Comparison of ENCODE assay signal across 1 cellular context in the genomic region with DNA sequence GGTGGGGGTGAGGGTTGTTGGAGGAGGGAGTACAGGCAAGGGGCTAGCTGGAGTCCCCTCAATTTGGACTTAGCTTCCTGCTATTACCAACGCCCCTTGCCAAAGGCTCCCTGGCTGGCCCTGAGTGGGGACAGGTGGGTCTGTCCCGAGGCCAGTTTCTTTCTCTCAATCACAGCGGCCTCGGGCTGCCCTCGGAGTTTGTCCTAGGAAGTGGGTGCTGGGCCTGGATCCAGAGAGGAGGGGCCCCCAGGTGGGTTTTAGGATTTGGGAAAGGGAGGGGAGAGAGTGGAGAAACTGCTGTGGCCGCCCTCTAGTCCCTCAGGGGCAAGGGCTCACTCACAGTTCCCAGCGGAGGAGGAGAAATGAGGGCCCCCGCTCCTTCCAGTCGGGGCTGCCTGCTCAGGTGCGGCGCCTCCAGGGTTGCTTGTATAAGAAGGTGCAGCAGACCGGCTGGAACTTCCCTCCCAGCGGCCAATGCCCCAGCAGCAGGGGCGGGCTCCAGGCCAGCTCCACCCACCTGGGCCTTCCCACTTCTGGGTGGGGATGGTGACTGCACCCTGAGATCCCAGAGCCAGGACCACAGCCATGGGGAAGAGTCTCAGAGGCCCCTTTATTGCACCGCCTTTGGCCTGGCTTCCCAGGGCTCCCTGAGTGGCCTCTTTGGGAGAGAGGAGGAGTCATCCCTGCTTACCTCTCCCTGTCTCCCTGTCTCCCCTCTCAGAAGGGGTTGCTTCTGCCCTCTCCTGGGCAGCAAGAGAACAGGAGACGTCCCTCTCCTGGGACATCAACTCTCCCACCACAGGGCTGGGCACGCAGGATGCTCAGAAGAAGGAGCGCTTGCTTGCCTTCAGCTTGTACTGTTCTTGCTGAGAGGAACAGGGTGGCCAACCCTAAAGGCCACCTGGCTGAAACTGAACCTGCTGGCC.
A peak's percentile ranks its signal among the peaks of the same experiment; 100 is the strongest.
TF ChIP-seq lines count a peak whose summit lies in the region.

No MANE protein-coding gene starts in this region.

TF ChIP-seq in HepG2, 621 proteins besides CTCF, POLR2A, EP300 and RAD21 (continued from another document and continues in another):
- TF ChIP-seq, protein P1, sequence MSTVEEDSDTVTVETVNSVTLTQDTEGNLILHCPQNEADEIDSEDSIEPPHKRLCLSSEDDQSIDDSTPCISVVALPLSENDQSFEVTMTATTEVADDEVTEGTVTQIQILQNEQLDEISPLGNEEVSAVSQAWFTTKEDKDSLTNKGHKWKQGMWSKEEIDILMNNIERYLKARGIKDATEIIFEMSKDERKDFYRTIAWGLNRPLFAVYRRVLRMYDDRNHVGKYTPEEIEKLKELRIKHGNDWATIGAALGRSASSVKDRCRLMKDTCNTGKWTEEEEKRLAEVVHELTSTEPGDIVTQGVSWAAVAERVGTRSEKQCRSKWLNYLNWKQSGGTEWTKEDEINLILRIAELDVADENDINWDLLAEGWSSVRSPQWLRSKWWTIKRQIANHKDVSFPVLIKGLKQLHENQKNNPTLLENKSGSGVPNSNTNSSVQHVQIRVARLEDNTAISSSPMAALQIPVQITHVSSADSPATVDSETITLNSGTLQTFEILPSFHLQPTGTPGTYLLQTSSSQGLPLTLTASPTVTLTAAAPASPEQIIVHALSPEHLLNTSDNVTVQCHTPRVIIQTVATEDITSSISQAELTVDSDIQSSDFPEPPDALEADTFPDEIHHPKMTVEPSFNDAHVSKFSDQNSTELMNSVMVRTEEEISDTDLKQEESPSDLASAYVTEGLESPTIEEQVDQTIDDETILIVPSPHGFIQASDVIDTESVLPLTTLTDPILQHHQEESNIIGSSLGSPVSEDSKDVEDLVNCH (CRISPR knock-in tag; IDR thresholded peaks at IDR 0.05) = no peak
- TF ChIP-seq REL (CRISPR knock-in tag; conservative IDR thresholded peaks at IDR 0.05) (no peak), PAWR (CRISPR knock-in tag; IDR thresholded peaks at IDR 0.05; ENCODE audit: borderline replicate concordance) (no peak), ZNF879 (CRISPR knock-in tag; IDR thresholded peaks at IDR 0.05) (no peak), ZNF543 (CRISPR knock-in tag; IDR thresholded peaks at IDR 0.05) (no peak), KMT2B (CRISPR knock-in tag; IDR thresholded peaks at IDR 0.05) (no peak; the same call in 1 of the 2 replicates), TCF12 (IDR thresholded peaks at IDR 0.05) (no peak), TCF12 (CRISPR knock-in tag; IDR thresholded peaks at IDR 0.05) (no peak; the same call in 1 of the 2 replicates), MBD4 (IDR thresholded peaks at IDR 0.05; ENCODE audit: borderline replicate concordance, low read length) (no peak), POLR2G (IDR thresholded peaks at IDR 0.05; ENCODE audit: low read depth, low read length) (peak; percentile 93), TRIM24 (CRISPR knock-in tag; IDR thresholded peaks at IDR 0.05) (no peak), TCF7 (IDR thresholded peaks at IDR 0.05; ENCODE audit: low read depth) (no peak), ZMAT3 (CRISPR knock-in tag; conservative IDR thresholded peaks at IDR 0.05) (0 out of 2 replicates have a peak, but pooled peaks have one; percentile 38), SOX5 (CRISPR knock-in tag; IDR thresholded peaks at IDR 0.05; ENCODE audit: borderline replicate concordance) (peak; percentile 39; the same call in 1 of the 2 replicates), SMARCE1 (IDR thresholded peaks at IDR 0.05; ENCODE audit: borderline replicate concordance) (no peak), LCORL (IDR thresholded peaks at IDR 0.05) (no peak; the same call in 1 of the 2 replicates), LCORL (CRISPR knock-in tag; IDR thresholded peaks at IDR 0.05) (peak; percentile 71; the same call in 1 of the 2 replicates), KLF13 (CRISPR knock-in tag; IDR thresholded peaks at IDR 0.05) (no peak), ZNF614 (CRISPR knock-in tag; IDR thresholded peaks at IDR 0.05; ENCODE audit: borderline replicate concordance) (no peak), TEAD2 (CRISPR knock-in tag; IDR thresholded peaks at IDR 0.05) (no peak), NR2F6 (IDR thresholded peaks at IDR 0.05) (no peak), NR2F6 (CRISPR knock-in tag; IDR thresholded peaks at IDR 0.05) (no peak), SP2 (CRISPR knock-in tag; IDR thresholded peaks at IDR 0.05) (peak; percentile 65; the same call in 1 of the 2 replicates), AGO1 (IDR thresholded peaks at IDR 0.05; ENCODE audit: low read depth, low read length, poor library complexity, severe bottlenecking) (peak; percentile 57), ZNF883 (CRISPR knock-in tag; IDR thresholded peaks at IDR 0.05; ENCODE audit: not compliant biosample characterization) (peak; percentile 93), ELF1 (CRISPR knock-in tag; IDR thresholded peaks at IDR 0.05) (no peak), KAT7 (CRISPR knock-in tag; IDR thresholded peaks at IDR 0.05; ENCODE audit: borderline replicate concordance) (0 out of 2 replicates have a peak, but pooled peaks have one; percentile 45), MTF1 (CRISPR knock-in tag; IDR thresholded peaks at IDR 0.05) (no peak), TGIF2 (CRISPR knock-in tag; IDR thresholded peaks at IDR 0.05) (no peak), ZNF124 (CRISPR knock-in tag; IDR thresholded peaks at IDR 0.05) (no peak), FOXO1 (CRISPR knock-in tag; IDR thresholded peaks at IDR 0.05) (no peak), ZNF773 (CRISPR knock-in tag; IDR thresholded peaks at IDR 0.05; ENCODE audit: borderline replicate concordance) (no peak), FOXK1 (CRISPR knock-in tag; IDR thresholded peaks at IDR 0.05; ENCODE audit: borderline replicate concordance, low read depth) (no peak), GZF1 (CRISPR knock-in tag; IDR thresholded peaks at IDR 0.05) (no peak), ZNF713 (CRISPR knock-in tag; IDR thresholded peaks at IDR 0.05) (no peak)
- TF ChIP-seq, protein P2, sequence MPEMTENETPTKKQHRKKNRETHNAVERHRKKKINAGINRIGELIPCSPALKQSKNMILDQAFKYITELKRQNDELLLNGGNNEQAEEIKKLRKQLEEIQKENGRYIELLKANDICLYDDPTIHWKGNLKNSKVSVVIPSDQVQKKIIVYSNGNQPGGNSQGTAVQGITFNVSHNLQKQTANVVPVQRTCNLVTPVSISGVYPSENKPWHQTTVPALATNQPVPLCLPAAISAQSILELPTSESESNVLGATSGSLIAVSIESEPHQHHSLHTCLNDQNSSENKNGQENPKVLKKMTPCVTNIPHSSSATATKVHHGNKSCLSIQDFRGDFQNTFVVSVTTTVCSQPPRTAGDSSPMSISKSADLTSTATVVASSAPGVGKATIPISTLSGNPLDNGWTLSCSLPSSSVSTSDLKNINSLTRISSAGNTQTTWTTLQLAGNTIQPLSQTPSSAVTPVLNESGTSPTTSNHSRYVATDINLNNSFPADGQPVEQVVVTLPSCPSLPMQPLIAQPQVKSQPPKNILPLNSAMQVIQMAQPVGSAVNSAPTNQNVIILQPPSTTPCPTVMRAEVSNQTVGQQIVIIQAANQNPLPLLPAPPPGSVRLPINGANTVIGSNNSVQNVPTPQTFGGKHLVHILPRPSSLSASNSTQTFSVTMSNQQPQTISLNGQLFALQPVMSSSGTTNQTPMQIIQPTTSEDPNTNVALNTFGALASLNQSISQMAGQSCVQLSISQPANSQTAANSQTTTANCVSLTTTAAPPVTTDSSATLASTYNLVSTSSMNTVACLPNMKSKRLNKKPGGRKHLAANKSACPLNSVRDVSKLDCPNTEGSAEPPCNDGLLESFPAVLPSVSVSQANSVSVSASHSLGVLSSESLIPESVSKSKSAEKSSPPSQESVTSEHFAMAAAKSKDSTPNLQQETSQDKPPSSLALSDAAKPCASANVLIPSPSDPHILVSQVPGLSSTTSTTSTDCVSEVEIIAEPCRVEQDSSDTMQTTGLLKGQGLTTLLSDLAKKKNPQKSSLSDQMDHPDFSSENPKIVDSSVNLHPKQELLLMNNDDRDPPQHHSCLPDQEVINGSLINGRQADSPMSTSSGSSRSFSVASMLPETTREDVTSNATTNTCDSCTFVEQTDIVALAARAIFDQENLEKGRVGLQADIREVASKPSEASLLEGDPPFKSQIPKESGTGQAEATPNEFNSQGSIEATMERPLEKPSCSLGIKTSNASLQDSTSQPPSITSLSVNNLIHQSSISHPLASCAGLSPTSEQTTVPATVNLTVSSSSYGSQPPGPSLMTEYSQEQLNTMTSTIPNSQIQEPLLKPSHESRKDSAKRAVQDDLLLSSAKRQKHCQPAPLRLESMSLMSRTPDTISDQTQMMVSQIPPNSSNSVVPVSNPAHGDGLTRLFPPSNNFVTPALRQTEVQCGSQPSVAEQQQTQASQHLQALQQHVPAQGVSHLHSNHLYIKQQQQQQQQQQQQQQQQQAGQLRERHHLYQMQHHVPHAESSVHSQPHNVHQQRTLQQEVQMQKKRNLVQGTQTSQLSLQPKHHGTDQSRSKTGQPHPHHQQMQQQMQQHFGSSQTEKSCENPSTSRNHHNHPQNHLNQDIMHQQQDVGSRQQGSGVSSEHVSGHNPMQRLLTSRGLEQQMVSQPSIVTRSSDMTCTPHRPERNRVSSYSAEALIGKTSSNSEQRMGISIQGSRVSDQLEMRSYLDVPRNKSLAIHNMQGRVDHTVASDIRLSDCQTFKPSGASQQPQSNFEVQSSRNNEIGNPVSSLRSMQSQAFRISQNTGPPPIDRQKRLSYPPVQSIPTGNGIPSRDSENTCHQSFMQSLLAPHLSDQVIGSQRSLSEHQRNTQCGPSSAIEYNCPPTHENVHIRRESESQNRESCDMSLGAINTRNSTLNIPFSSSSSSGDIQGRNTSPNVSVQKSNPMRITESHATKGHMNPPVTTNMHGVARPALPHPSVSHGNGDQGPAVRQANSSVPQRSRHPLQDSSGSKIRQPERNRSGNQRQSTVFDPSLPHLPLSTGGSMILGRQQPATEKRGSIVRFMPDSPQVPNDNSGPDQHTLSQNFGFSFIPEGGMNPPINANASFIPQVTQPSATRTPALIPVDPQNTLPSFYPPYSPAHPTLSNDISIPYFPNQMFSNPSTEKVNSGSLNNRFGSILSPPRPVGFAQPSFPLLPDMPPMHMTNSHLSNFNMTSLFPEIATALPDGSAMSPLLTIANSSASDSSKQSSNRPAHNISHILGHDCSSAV (CRISPR knock-in tag; IDR thresholded peaks at IDR 0.05; ENCODE audit: borderline replicate concordance) = no peak
- TF ChIP-seq, protein P3, sequence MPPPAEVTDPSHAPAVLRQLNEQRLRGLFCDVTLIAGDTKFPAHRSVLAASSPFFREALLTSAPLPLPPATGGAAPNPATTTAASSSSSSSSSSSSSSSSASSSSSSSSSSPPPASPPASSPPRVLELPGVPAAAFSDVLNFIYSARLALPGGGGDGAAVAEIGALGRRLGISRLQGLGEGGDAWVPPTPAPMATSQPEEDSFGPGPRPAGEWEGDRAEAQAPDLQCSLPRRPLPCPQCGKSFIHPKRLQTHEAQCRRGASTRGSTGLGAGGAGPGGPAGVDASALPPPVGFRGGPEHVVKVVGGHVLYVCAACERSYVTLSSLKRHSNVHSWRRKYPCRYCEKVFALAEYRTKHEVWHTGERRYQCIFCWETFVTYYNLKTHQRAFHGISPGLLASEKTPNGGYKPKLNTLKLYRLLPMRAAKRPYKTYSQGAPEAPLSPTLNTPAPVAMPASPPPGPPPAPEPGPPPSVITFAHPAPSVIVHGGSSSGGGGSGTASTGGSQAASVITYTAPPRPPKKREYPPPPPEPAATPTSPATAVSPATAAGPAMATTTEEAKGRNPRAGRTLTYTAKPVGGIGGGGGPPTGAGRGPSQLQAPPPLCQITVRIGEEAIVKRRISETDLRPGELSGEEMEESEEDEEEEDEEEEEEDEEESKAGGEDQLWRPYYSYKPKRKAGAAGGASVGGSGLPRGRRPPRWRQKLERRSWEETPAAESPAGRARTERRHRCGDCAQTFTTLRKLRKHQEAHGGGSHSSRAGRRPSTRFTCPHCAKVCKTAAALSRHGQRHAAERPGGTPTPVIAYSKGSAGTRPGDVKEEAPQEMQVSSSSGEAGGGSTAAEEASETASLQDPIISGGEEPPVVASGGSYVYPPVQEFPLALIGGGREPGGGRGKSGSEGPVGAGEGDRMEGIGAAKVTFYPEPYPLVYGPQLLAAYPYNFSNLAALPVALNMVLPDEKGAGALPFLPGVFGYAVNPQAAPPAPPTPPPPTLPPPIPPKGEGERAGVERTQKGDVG (CRISPR knock-in tag; IDR thresholded peaks at IDR 0.05; ENCODE audit: borderline replicate concordance) = peak; percentile 39; the same call in 1 of the 2 replicates
- TF ChIP-seq, protein P4, sequence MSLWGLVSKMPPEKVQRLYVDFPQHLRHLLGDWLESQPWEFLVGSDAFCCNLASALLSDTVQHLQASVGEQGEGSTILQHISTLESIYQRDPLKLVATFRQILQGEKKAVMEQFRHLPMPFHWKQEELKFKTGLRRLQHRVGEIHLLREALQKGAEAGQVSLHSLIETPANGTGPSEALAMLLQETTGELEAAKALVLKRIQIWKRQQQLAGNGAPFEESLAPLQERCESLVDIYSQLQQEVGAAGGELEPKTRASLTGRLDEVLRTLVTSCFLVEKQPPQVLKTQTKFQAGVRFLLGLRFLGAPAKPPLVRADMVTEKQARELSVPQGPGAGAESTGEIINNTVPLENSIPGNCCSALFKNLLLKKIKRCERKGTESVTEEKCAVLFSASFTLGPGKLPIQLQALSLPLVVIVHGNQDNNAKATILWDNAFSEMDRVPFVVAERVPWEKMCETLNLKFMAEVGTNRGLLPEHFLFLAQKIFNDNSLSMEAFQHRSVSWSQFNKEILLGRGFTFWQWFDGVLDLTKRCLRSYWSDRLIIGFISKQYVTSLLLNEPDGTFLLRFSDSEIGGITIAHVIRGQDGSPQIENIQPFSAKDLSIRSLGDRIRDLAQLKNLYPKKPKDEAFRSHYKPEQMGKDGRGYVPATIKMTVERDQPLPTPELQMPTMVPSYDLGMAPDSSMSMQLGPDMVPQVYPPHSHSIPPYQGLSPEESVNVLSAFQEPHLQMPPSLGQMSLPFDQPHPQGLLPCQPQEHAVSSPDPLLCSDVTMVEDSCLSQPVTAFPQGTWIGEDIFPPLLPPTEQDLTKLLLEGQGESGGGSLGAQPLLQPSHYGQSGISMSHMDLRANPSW (CRISPR knock-in tag; IDR thresholded peaks at IDR 0.05; ENCODE audit: borderline replicate concordance) = peak; percentile 42; the same call in 1 of the 2 replicates
- TF ChIP-seq, protein P5, sequence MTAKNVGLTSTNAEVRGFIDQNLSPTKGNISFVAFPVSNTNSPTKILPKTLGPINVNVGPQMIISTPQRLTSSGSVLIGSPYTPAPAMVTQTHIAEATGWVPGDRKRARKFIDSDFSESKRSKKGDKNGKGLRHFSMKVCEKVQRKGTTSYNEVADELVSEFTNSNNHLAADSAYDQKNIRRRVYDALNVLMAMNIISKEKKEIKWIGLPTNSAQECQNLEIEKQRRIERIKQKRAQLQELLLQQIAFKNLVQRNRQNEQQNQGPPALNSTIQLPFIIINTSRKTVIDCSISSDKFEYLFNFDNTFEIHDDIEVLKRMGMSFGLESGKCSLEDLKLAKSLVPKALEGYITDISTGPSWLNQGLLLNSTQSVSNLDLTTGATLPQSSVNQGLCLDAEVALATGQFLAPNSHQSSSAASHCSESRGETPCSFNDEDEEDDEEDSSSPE (CRISPR knock-in tag; IDR thresholded peaks at IDR 0.05) = no peak; the same call in 1 of the 2 replicates
